In genomic region chr19:58274771-58275199, GRCh38 we compare ENCODE assay signal across 20 cellular contexts. TPM values are rescaled to one million over a fixed set of nuclear protein-coding genes. Genes with fewer than 3 reads are reported as not detected.
DNase-seq lines count a peak whose midpoint lies in the region; ATAC-seq and TF ChIP-seq lines count a peak whose summit lies in the region.
"Had no signal": no experiment of that assay in that cellular context is flagged by ENCODE, and none has a peak within 500 bp of the region (broad histone marks: within the 10 kb centered on the region; RNA-seq: fewer than 3 reads in every experiment).

No MANE protein-coding gene starts in this region.

- H3K27ac Mint-ChIP-seq in MCF 10A (ENCODE audit: low read depth, unreplicated experiment): no peak overlapping the region
- H3K27ac Mint-ChIP-seq: T-helper 1 cell treated with Interleukin-12 subunit alpha and Interleukin-12 subunit beta and Interleukin-4 antibody, amounts not matched to agents 30 μg/mL and 1 μg/mL, for 36 hours had no signal

- H3K4me3 ChIP-seq in breast epithelium: no peak overlapping the region
- H3K4me3 ChIP-seq in adipocyte (ENCODE audit: low read length): peak overlapping the region; percentile 44
- H3K4me3 ChIP-seq in foreskin fibroblast (ENCODE audit: low read depth in 1 of 2, low read length in 2 of 2): no peak overlapping the region
- H3K4me3 ChIP-seq in lower leg skin (ENCODE audit: low read depth, poor library complexity, severe bottlenecking): no peak overlapping the region

- H3K4me1 ChIP-seq in breast epithelium (no peaks in the 10 kb centered on the region), adipocyte (ENCODE audit: control insufficient read depth, insufficient read depth, low read length) (peaks cover 9% of the 10 kb centered on the region)

- no TSS peak for BruUV-seq in MCF 10A (replicated peaks; lab: Mats Ljungman, UMichigan)

- WGBS in lower leg skin, 2 donors: 79 to 86% methylated on average over 2 of the region's 2 CpGs

- H3K9me3 Mint-ChIP-seq in MCF 10A (ENCODE audit: unreplicated experiment): peaks cover 9% of the 10 kb centered on the region

- DNase-seq in MCF 10A (ENCODE audit: unreplicated experiment) (peak; percentile 21), breast epithelium (ENCODE audit: low spot score in 2 of 2) (no peak), adipocyte (ENCODE audit: low read depth) (no peak), foreskin fibroblast (peak; percentile 51 to 74), lower leg skin (ENCODE audit: low spot score in 2 of 2) (no peak), OCI-M2 (lab: John Stamatoyannopoulos, UW; ENCODE audit: unreplicated experiment) (no peak), cortex of kidney (lab: John Stamatoyannopoulos, UW) (no peak)
- DNase-seq: activated CD4-positive, CD25-positive, alpha-beta regulatory T cell treated with anti-CD3 and anti-CD28 coated beads, Interleukin-2, amount 50 U/mL, for 72 hours; activated CD8-positive, alpha-beta memory T cell treated with anti-CD3 and anti-CD28 coated beads, Interleukin-2, amount 50 U/mL, for 4 hours; Caco-2; cerebellar nuclear complex; erythroblast; left cardiac atrium; naive thymus-derived CD8-positive, alpha-beta T cell; NCI-H146; NCI-H524; stimulated activated CD4-positive, alpha-beta T cell treated with anti-CD3 and anti-CD28 coated beads, Interleukin-1b, Interleukin-23, amount 100 ng/mL, for 48 hours had no signal

- no peaks in the 10 kb centered on the region for H3K27me3 ChIP-seq in breast epithelium
- H3K27me3 ChIP-seq in adipocyte (replicated peaks; ENCODE audit: control insufficient read depth, insufficient read depth, low read length): no peaks in the 10 kb centered on the region

- intact Hi-C loops in MCF 10A (cut with micrococcal nuclease) (no loop called here), breast epithelium (cut with DNase I; ENCODE audit: low total_unique reads) (no loop called here), lower leg skin (cut with DNase I; ENCODE audit: low total_unique reads) (no loop called here)

- no peak overlapping the region for H3K9ac ChIP-seq in adipocyte (ENCODE audit: low read length)

- ATAC-seq in HG02852 (IDR thresholded peaks at IDR 0.05; ENCODE audit: unreplicated experiment): no peak
- ATAC-seq: activated naive CD4-positive, alpha-beta T cell treated with anti-CD3 and anti-CD28 coated beads, Interleukin-2, amount 50 U/mL, for 72 hours; left cardiac atrium; naive thymus-derived CD8-positive, alpha-beta T cell had no signal

- CTCF ChIA-PET in MCF 10A (lab: Yijun Ruan, JAX): interaction anchor here (0.5 kb wide), 1 partner anchor 1115 kb away, joined by 3 read pairs; no protein-coding TSS in a partner anchor

- H3K36me3 ChIP-seq in breast epithelium (no peaks in the 10 kb centered on the region), adipocyte (ENCODE audit: control insufficient read depth, insufficient read depth, low read length, severe bottlenecking) (peaks cover 50% of the 10 kb centered on the region)

- H3K27me3 Mint-ChIP-seq in MCF 10A (ENCODE audit: insufficient read depth, unreplicated experiment): no peaks in the 10 kb centered on the region
- H3K27me3 Mint-ChIP-seq: naive thymus-derived CD8-positive, alpha-beta T cell had no signal

- no peak overlapping the region for H3K4me3 Mint-ChIP-seq in MCF 10A (ENCODE audit: unreplicated experiment)
- H3K4me3 Mint-ChIP-seq: T-helper 1 cell treated with Interleukin-12 subunit alpha and Interleukin-12 subunit beta and Interleukin-4 antibody, amounts not matched to agents 30 μg/mL and 1 μg/mL, for 36 hours had no signal

- no peak overlapping the region for H3K27ac ChIP-seq in breast epithelium

- POLR2A ChIA-PET in MCF 10A (lab: Yijun Ruan, JAX): no interaction called here

- H3K36me3 Mint-ChIP-seq in MCF 10A (ENCODE audit: insufficient read depth, unreplicated experiment): peaks cover 27% of the 10 kb centered on the region

- H3K9me3 ChIP-seq in breast epithelium (peaks cover 67 to 73% of the 10 kb centered on the region in 2 donors), adipocyte (ENCODE audit: control insufficient read depth, low read length) (peaks cover 54% of the 10 kb centered on the region)

- TF ChIP-seq POLR2A in breast epithelium (IDR thresholded peaks at IDR 0.05): no peak
- no peak for TF ChIP-seq POLR2A in lower leg skin (IDR thresholded peaks at IDR 0.05)

- TF ChIP-seq CTCF in MCF 10A (IDR thresholded peaks at IDR 0.05; ENCODE audit: unreplicated experiment): no peak
- TF ChIP-seq CTCF in breast epithelium (IDR thresholded peaks at IDR 0.05): no peak
- no peak for TF ChIP-seq CTCF in foreskin fibroblast (IDR thresholded peaks at IDR 0.05; ENCODE audit: low read depth, low read length)
- no peak for TF ChIP-seq CTCF in lower leg skin (IDR thresholded peaks at IDR 0.05)

- H3K4me1 Mint-ChIP-seq in MCF 10A (ENCODE audit: insufficient read depth, unreplicated experiment): peaks cover 3% of the 10 kb centered on the region

RNA-seq across cellular contexts. Expression of gene ZNF8, which starts 4.0 kb away (rescaled TPM):
- 4.9 and 5.1 TPM in 2 replicates for total RNA-seq in MCF 10A (2022)
- total RNA-seq in breast epithelium: 10 to 100 TPM in 1 of 3 donors, 1 to 10 TPM in 2; 4.2 to 10.8 (median 9.2) TPM
- total RNA-seq in lower leg skin: 10 to 100 TPM in 1 of 4 donors, 1 to 10 TPM in 3; 3.0 to 12.8 (median 8.9) TPM

RNA-seq across cellular contexts. Expression of gene ERVK3-1, which starts 30.4 kb away (rescaled TPM):
- 63.1 and 64.6 TPM in 2 replicates for total RNA-seq in MCF 10A (2022)
- total RNA-seq in breast epithelium: 10 to 100 TPM; 44.3 to 72.7 (median 60.0) TPM
- total RNA-seq in lower leg skin: 10 to 100 TPM; 23.3 to 50.1 (median 33.4) TPM

RNA-seq across cellular contexts. Expression of gene ZNF544, which starts 46.1 kb away (rescaled TPM):
- 39.4 and 42.3 TPM in 2 replicates for total RNA-seq in MCF 10A (2022)
- total RNA-seq in breast epithelium: 10 to 100 TPM; 10.1 to 70.2 (median 36.1) TPM
- total RNA-seq in lower leg skin: 10 to 100 TPM; 34.2 to 55.1 (median 43.3) TPM

RNA-seq across cellular contexts. Expression of gene ZSCAN22, which starts 52.0 kb away (rescaled TPM):
- total RNA-seq in MCF 10A (2022) (3.8 and 4.7 TPM in 2 replicates), breast epithelium (1 to 10 TPM; 2.6 to 3.8 (median 3.6) TPM), lower leg skin (1 to 10 TPM; 4.8 to 7.7 (median 5.4) TPM)

Comparison
In these comparisons a context has a peak if more than half of its experiments do, and no peak if none do; other contexts are left out.
1. DNase-seq: peak in MCF 10A (single experiment) and foreskin fibroblast (2 of 2); none in breast epithelium (0 of 2), adipocyte (single experiment), lower leg skin (0 of 2), OCI-M2 (single experiment) and cortex of kidney (single experiment).